In the genomic region with DNA sequence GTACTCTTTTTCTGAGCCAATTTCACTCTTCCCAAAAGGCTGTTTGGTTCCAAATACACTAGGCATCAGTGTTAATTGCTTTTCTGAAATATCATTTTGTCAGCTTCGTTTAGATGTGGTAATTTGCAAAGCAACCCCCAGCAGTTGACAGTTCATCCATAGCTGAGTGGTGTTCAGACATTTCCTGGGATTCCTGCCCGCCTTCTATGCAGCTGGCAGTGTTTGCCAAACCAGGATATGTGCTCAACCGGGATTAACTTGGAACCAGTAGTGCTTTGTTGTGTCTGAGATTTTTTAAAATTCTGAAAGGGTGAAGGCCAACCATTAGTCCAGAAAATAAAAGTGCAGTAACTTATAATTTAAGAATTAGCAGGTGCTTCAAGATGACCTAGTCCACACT, we compare ENCODE assay signal across 1 cellular context.
TF ChIP-seq lines count a peak whose summit lies in the region.

No MANE protein-coding gene starts in this region.

TF ChIP-seq in HepG2, 621 proteins besides CTCF, POLR2A, EP300 and RAD21:
- no peak for TF ChIP-seq KLF15 (CRISPR knock-in tag; IDR thresholded peaks at IDR 0.05; ENCODE audit: borderline replicate concordance)
- TF ChIP-seq DNMT3B (CRISPR knock-in tag; conservative IDR thresholded peaks at IDR 0.05) = no peak
- TF ChIP-seq ZKSCAN1 (IDR thresholded peaks at IDR 0.05; ENCODE audit: low read length) = no peak
- TF ChIP-seq, protein P1, sequence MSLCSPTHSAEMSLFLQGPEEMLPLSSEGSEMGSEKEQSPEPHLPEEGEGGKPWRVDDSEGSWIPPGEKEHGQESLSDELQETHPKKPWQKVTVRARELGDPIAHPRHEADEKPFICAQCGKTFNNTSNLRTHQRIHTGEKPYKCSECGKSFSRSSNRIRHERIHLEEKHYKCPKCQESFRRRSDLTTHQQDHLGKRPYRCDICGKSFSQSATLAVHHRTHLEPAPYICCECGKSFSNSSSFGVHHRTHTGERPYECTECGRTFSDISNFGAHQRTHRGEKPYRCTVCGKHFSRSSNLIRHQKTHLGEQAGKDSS (CRISPR knock-in tag; IDR thresholded peaks at IDR 0.05; ENCODE audit: borderline replicate concordance, low read depth) = no peak
- TF ChIP-seq ETV5 (CRISPR knock-in tag; IDR thresholded peaks at IDR 0.05; ENCODE audit: borderline replicate concordance) = no peak
- TF ChIP-seq ZNF431 (CRISPR knock-in tag; IDR thresholded peaks at IDR 0.05; ENCODE audit: borderline replicate concordance, low read depth) = no peak
- no peak for TF ChIP-seq AGO2 (optimal IDR thresholded peaks at IDR 0.05; ENCODE audit: low read depth, low read length)
- TF ChIP-seq NCOA2 (CRISPR knock-in tag; IDR thresholded peaks at IDR 0.05) = no peak
- no peak for TF ChIP-seq ZBTB3 (CRISPR knock-in tag; IDR thresholded peaks at IDR 0.05; ENCODE audit: borderline replicate concordance, low read depth)
- TF ChIP-seq, protein P2, sequence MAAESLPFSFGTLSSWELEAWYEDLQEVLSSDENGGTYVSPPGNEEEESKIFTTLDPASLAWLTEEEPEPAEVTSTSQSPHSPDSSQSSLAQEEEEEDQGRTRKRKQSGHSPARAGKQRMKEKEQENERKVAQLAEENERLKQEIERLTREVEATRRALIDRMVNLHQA (CRISPR knock-in tag; IDR thresholded peaks at IDR 0.05) = no peak
